In genomic region chr10:70558871-70559810, GRCh38 we compare ENCODE assay signal across 8 cellular contexts. TPM values are rescaled to one million over a fixed set of nuclear protein-coding genes. Genes with fewer than 3 reads are reported as not detected.
A peak's percentile ranks its signal among the peaks of the same experiment; 100 is the strongest.
DNase-seq lines count a peak whose midpoint lies in the region; ATAC-seq lines count a peak whose summit lies in the region.

No MANE protein-coding gene starts in this region.

- H4K20me1 ChIP-seq in BLaER1 treated with 17β-estradiol and CSF1 and Interleukin-3, amounts not matched to agents 10 nM and 100 nM, result peaks cover 0 to 54% (median 10%) of the 10 kb centered on the region in 11 experiments; a peak in 9 of 22 replicates

- no peaks in the 10 kb centered on the region for H3K9me3 Mint-ChIP-seq in stimulated activated memory B cell treated with anti-CD40 and anti-IgM and Interleukin-4, amounts not matched to agents 10 μg/mL and 1 μg/mL and 100 μg/mL, for 72 hours

- H3K4me1 Mint-ChIP-seq in stimulated activated memory B cell treated with anti-CD40 and anti-IgM and Interleukin-4, amounts not matched to agents 10 μg/mL and 1 μg/mL and 100 μg/mL, for 72 hours, result peaks cover 16% of the 10 kb centered on the region

- DNase-seq in MV-4-11 (lab: John Stamatoyannopoulos, UW) (peak; percentile 19), myocyte (ENCODE audit: low read depth) (peak; percentile 46)
- peak; percentile 77 to 84 for DNase-seq in activated CD4-positive, alpha-beta T cell treated with anti-CD3 and anti-CD28 coated beads, Interleukin-2, amount 50 U/mL, for 48 hours
- peak; percentile 56 for DNase-seq in effector CD4-positive, alpha-beta T cell

- H3K4me3 ChIP-seq in BLaER1 treated with 17β-estradiol and CSF1 and Interleukin-3, amounts not matched to agents 10 nM and 100 nM, result no peak overlapping the region

- peak overlapping the region; percentile 52 to 94 (median 85) for H3K4me2 ChIP-seq in BLaER1 treated with 17β-estradiol and CSF1 and Interleukin-3, amounts not matched to agents 10 nM and 100 nM

- no peaks in the 10 kb centered on the region for H3K9me3 ChIP-seq in BLaER1 treated with 17β-estradiol and CSF1 and Interleukin-3, amounts not matched to agents 10 nM and 100 nM (replicated peaks in 1 of 11)

- ATAC-seq in GM21447 (IDR thresholded peaks at IDR 0.05; ENCODE audit: unreplicated experiment) (peak; percentile 68), HG02884 (IDR thresholded peaks at IDR 0.05; ENCODE audit: unreplicated experiment) (no peak)
- ATAC-seq in stimulated activated memory B cell treated with anti-CD40 and anti-IgM and Interleukin-4, amounts not matched to agents 10 μg/mL and 1 μg/mL and 100 μg/mL, for 72 hours, result peak; percentile 70

- peak overlapping the region in 4 of 11 experiments; percentile 9 to 32 (median 29); a peak in 3 of 22 replicates for H3K9ac ChIP-seq in BLaER1 treated with 17β-estradiol and CSF1 and Interleukin-3, amounts not matched to agents 10 nM and 100 nM

- peak overlapping the region; percentile 52 for H3K27ac Mint-ChIP-seq in stimulated activated memory B cell treated with anti-CD40 and anti-IgM and Interleukin-4, amounts not matched to agents 10 μg/mL and 1 μg/mL and 100 μg/mL, for 72 hours

- H3K27me3 Mint-ChIP-seq in stimulated activated memory B cell treated with anti-CD40 and anti-IgM and Interleukin-4, amounts not matched to agents 10 μg/mL and 1 μg/mL and 100 μg/mL, for 72 hours, result no peaks in the 10 kb centered on the region

- no peaks in the 10 kb centered on the region for H3K36me3 Mint-ChIP-seq in stimulated activated memory B cell treated with anti-CD40 and anti-IgM and Interleukin-4, amounts not matched to agents 10 μg/mL and 1 μg/mL and 100 μg/mL, for 72 hours

- no peaks in the 10 kb centered on the region for H3K27me3 ChIP-seq in BLaER1 treated with 17β-estradiol and CSF1 and Interleukin-3, amounts not matched to agents 10 nM and 100 nM

- peaks cover 33 to 74% (median 70%) of the 10 kb centered on the region in 10 experiments for H3K4me1 ChIP-seq in BLaER1 treated with 17β-estradiol and CSF1 and Interleukin-3, amounts not matched to agents 10 nM and 100 nM

- peak overlapping the region; percentile 70 for H3K4me3 Mint-ChIP-seq in stimulated activated memory B cell treated with anti-CD40 and anti-IgM and Interleukin-4, amounts not matched to agents 10 μg/mL and 1 μg/mL and 100 μg/mL, for 72 hours

- peaks cover 0 to 22% (median 5%) of the 10 kb centered on the region in 11 experiments; a peak in 11 of 22 replicates for H3K36me3 ChIP-seq in BLaER1 treated with 17β-estradiol and CSF1 and Interleukin-3, amounts not matched to agents 10 nM and 100 nM

- H3K27ac ChIP-seq in BLaER1 treated with 17β-estradiol and CSF1 and Interleukin-3, amounts not matched to agents 10 nM and 100 nM, result peak overlapping the region in 4 of 11 experiments; percentile 10 to 75 (median 37); a peak in 4 of 22 replicates

RNA-seq across cellular contexts. Expression of gene PRF1, which starts 43.4 kb away (rescaled TPM):
- not detected in 2 replicates for total RNA-seq in myocyte
- not detected for polyA plus RNA-seq in myocyte (2012)

Comparison
In these comparisons a context has a peak if more than half of its experiments do, and no peak if none do; other contexts are left out.
1. DNase-seq: peak in every context shown above with its lines; median percentile 80 in activated CD4-positive, alpha-beta T cell treated with anti-CD3 and anti-CD28 coated beads, Interleukin-2, amount 50 U/mL, for 48 hours; 56 in effector CD4-positive, alpha-beta T cell; 46 in myocyte; 19 in MV-4-11.